Comparison of ENCODE assay signal across 8 cellular contexts in genomic region chr22:20298803-20299735, GRCh38. TPM values are rescaled to one million over a fixed set of nuclear protein-coding genes. Genes with fewer than 3 reads are reported as not detected.
A peak's percentile ranks its signal among the peaks of the same experiment; 100 is the strongest.
DNase-seq lines count a peak whose midpoint lies in the region; ATAC-seq and TF ChIP-seq lines count a peak whose summit lies in the region.

No MANE protein-coding gene starts in this region.

- H3K9me3 Mint-ChIP-seq in activated CD8-positive, alpha-beta T cell treated with anti-CD3 and anti-CD28 coated beads for 36 hours = no peaks in the 10 kb centered on the region

- intact Hi-C loops in activated CD8-positive, alpha-beta T cell treated with anti-CD3 and anti-CD28 coated beads for 36 hours (cut with micrococcal nuclease) = no loop called here

- H3K4me3 Mint-ChIP-seq in activated CD8-positive, alpha-beta T cell treated with anti-CD3 and anti-CD28 coated beads for 36 hours = peak overlapping the region; percentile 76

- DNase-seq in GM03348 (ENCODE audit: low spot score) (peak; percentile 90), NCI-H748 treated with DMSO at 0.1 percent for 48 hours (lab: John Stamatoyannopoulos, UW) (peak; percentile 47), medulla oblongata (ENCODE audit: extremely low spot score) (peak; percentile 57), midbrain (lab: John Stamatoyannopoulos, UW) (no peak)
- peak; percentile 91 for DNase-seq in activated CD8-positive, alpha-beta T cell treated with anti-CD3 and anti-CD28 coated beads for 36 hours
- peak; percentile 82 for DNase-seq in effector CD4-positive, alpha-beta T cell
- peak; percentile 80 to 88 (median 83) for DNase-seq in stimulated activated CD4-positive, alpha-beta T cell treated with anti-CD3 and anti-CD28 coated beads, TNF-alpha, amount 100 ng/mL, for 48 hours (ENCODE audit: low read depth in 3 of 3)

- ATAC-seq in HG03175 (IDR thresholded peaks at IDR 0.05; ENCODE audit: unreplicated experiment) = peak; percentile 56
- peak; percentile 90 for ATAC-seq in activated CD8-positive, alpha-beta T cell treated with anti-CD3 and anti-CD28 coated beads for 36 hours

- POLR2A ChIA-PET in activated CD8-positive, alpha-beta T cell treated with anti-CD3 and anti-CD28 coated beads for 36 hours (lab: Charles Lee) = interaction anchor here (1.0 kb wide), 1 partner anchor 14 kb away, joined by 4 read pairs; no protein-coding TSS in a partner anchor

- H3K27me3 Mint-ChIP-seq in activated CD8-positive, alpha-beta T cell treated with anti-CD3 and anti-CD28 coated beads for 36 hours = peaks cover 12% of the 10 kb centered on the region

- H3K4me1 Mint-ChIP-seq in activated CD8-positive, alpha-beta T cell treated with anti-CD3 and anti-CD28 coated beads for 36 hours (ENCODE audit: low read depth) = no peaks in the 10 kb centered on the region

- H3K36me3 Mint-ChIP-seq in activated CD8-positive, alpha-beta T cell treated with anti-CD3 and anti-CD28 coated beads for 36 hours (ENCODE audit: low read depth) = no peaks in the 10 kb centered on the region

- no peak for TF ChIP-seq CTCF in activated CD8-positive, alpha-beta T cell treated with anti-CD3 and anti-CD28 coated beads for 36 hours (IDR thresholded peaks at IDR 0.05)

- no peak overlapping the region for H3K27ac Mint-ChIP-seq in activated CD8-positive, alpha-beta T cell treated with anti-CD3 and anti-CD28 coated beads for 36 hours

- CTCF ChIA-PET in activated CD8-positive, alpha-beta T cell treated with anti-CD3 and anti-CD28 coated beads for 36 hours (lab: Charles Lee) = interaction anchor here (1.5 kb wide), 1 partner anchor 19 kb away, joined by 3 read pairs; no protein-coding TSS in a partner anchor

RNA-seq across cellular contexts. Expression of gene DGCR6L, which starts 20.8 kb away (rescaled TPM):
- 10 to 100 TPM; 30.7 to 32.0 TPM for total RNA-seq in activated CD8-positive, alpha-beta T cell treated with anti-CD3 and anti-CD28 coated beads for 36 hours

RNA-seq across cellular contexts. Expression of gene RTN4R, which starts 31.0 kb away (rescaled TPM):
- 1 to 10 TPM; 2.8 to 3.7 TPM for total RNA-seq in activated CD8-positive, alpha-beta T cell treated with anti-CD3 and anti-CD28 coated beads for 36 hours
